Comparison of ENCODE assay signal across 8 cellular contexts in the genomic region with DNA sequence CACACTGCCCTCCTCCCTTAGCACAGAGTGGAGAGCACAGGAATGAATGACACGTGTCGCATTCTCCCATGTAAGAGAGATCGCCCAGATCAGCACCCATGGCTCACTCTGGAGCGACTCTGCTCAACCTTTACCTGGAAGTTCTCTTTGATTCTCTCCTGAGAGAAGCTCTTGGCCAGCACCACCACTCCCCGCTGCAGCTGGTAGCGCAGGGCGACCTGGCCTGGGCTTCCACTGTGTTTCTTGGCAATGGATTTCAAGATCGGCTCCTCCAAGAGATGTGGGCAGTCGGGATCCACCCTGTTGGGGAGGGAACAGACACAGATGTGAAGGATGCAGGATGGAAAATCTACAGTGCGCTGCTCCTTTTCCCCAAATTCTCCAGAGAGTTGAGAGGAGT. TPM values are rescaled to one million over a fixed set of nuclear protein-coding genes. Genes with fewer than 3 reads are reported as not detected.
"Had no signal": no experiment of that assay in that cellular context is flagged by ENCODE, and none has a peak within 500 bp of the region (broad histone marks: within the 10 kb centered on the region; RNA-seq: fewer than 3 reads in every experiment).

No MANE protein-coding gene starts in this region.

- FAIRE-seq: HTR-8/SVneo, K562 had no signal

- H3K27ac Mint-ChIP-seq: IgD-negative memory B cell had no signal

- H3K4me3 Mint-ChIP-seq: IgD-negative memory B cell had no signal

- H3K4me3 ChIP-seq: K562 had no signal

- DNase-seq: IMR-90, KBM-7 had no signal

- H3K36me3 Mint-ChIP-seq: IgD-negative memory B cell had no signal

- ATAC-seq: K562 had no signal

- H3K27me3 Mint-ChIP-seq: IgD-negative memory B cell had no signal

- H3K27ac ChIP-seq: HL-60 had no signal

- H3K4me1 Mint-ChIP-seq: IgD-negative memory B cell had no signal

RNA-seq across cellular contexts. Expression of gene AKR1C8, which starts 27.4 kb away (rescaled TPM):
- total RNA-seq: HT-29, HT1080, IMR-90 had no signal
- polyA plus RNA-seq: IgD-negative memory B cell, IMR-90 had no signal

RNA-seq across cellular contexts. Expression of gene AKR1C4, which starts 39.1 kb away (rescaled TPM):
- total RNA-seq: HT-29, HT1080, IMR-90 had no signal
- polyA plus RNA-seq: IgD-negative memory B cell, IMR-90, K562 had no signal
